ENCODE assay signal across 12 cellular contexts in genomic region chr18:77116201-77117080, GRCh38. TPM values are rescaled to one million over a fixed set of nuclear protein-coding genes. Genes with fewer than 3 reads are reported as not detected.
DNase-seq lines count a peak whose midpoint lies in the region; ATAC-seq and TF ChIP-seq lines count a peak whose summit lies in the region.
"Had no signal": no experiment of that assay in that cellular context is flagged by ENCODE, and none has a peak within 500 bp of the region (broad histone marks: within the 10 kb centered on the region; RNA-seq: fewer than 3 reads in every experiment).

No MANE protein-coding gene starts in this region.

- no peaks in the 10 kb centered on the region for H3K27me3 Mint-ChIP-seq in activated naive CD8-positive, alpha-beta T cell treated with anti-CD3 and anti-CD28 coated beads, Interleukin-2, amount 10 ng/mL, durations not matched to agents 7 days and 5 days
- no peaks in the 10 kb centered on the region for H3K27me3 Mint-ChIP-seq in naive thymus-derived CD8-positive, alpha-beta T cell

- peaks cover 47% of the 10 kb centered on the region for H3K4me1 Mint-ChIP-seq in activated naive CD8-positive, alpha-beta T cell treated with anti-CD3 and anti-CD28 coated beads, Interleukin-2, amount 10 ng/mL, durations not matched to agents 7 days and 5 days
- peaks cover 43 to 87% (median 85%) of the 10 kb centered on the region in 4 donors for H3K4me1 Mint-ChIP-seq in naive thymus-derived CD8-positive, alpha-beta T cell

- H3K27ac ChIP-seq in right cardiac atrium (ENCODE audit: low read length) (no peak overlapping the region), left ventricle myocardium inferior (replicated peaks) (no peak overlapping the region)

- no peak for ATAC-seq in right cardiac atrium
- ATAC-seq in Right ventricle myocardium inferior: no peak
- ATAC-seq in activated naive CD8-positive, alpha-beta T cell treated with anti-CD3 and anti-CD28 coated beads, Interleukin-2, amount 10 ng/mL, durations not matched to agents 7 days and 5 days (ENCODE audit: low read depth): no peak
- ATAC-seq in naive thymus-derived CD8-positive, alpha-beta T cell: no peak

- WGBS in right cardiac atrium: 91% methylated on average over 18 of the region's 18 CpGs

- no peaks in the 10 kb centered on the region for H3K9me3 ChIP-seq in right cardiac atrium (ENCODE audit: control insufficient read depth, low read length)
- H3K9me3 ChIP-seq in left ventricle myocardium inferior (replicated peaks): no peaks in the 10 kb centered on the region
- H3K9me3 ChIP-seq: ascending aorta had no signal

- TF ChIP-seq CTCF in left ventricle myocardium inferior (IDR thresholded peaks at IDR 0.05; ENCODE audit: borderline replicate concordance): no peak
- no peak for TF ChIP-seq CTCF in foreskin fibroblast (IDR thresholded peaks at IDR 0.05; ENCODE audit: low read depth, low read length)

- H3K4me3 ChIP-seq in right cardiac atrium (ENCODE audit: low read length): no peak overlapping the region
- H3K4me3 ChIP-seq in left ventricle myocardium inferior: no peak overlapping the region
- H3K4me3 ChIP-seq in foreskin fibroblast (ENCODE audit: low read depth in 1 of 2, low read length in 2 of 2): no peak overlapping the region
- H3K4me3 ChIP-seq: ascending aorta had no signal

- DNase-seq in right cardiac atrium: peak in 2 of 3 donors; percentile 9 to 21
- no peak for DNase-seq in Right ventricle myocardium inferior (ENCODE audit: missing footprints)
- no peak for DNase-seq in activated naive CD8-positive, alpha-beta T cell treated with anti-CD3 and anti-CD28 coated beads, Interleukin-2, amount 10 ng/mL, durations not matched to agents 7 days and 5 days
- DNase-seq in naive thymus-derived CD8-positive, alpha-beta T cell: no peak
- no peak for DNase-seq in amniotic stem cell (lab: John Stamatoyannopoulos, UW)
- DNase-seq in NCI-H2081 (lab: John Stamatoyannopoulos, UW): no peak
- no peak for DNase-seq in left ventricle myocardium inferior
- DNase-seq in foreskin fibroblast: no peak
- DNase-seq: GOT3, NCI-H345 had no signal

- H3K4me1 ChIP-seq in right cardiac atrium (ENCODE audit: control insufficient read depth, insufficient read depth, low read length) (peaks cover 12% of the 10 kb centered on the region), left ventricle myocardium inferior (peaks cover 42% of the 10 kb centered on the region)

- intact Hi-C loops in right cardiac atrium (cut with DNase I) (no loop called here), Right ventricle myocardium inferior (cut with DNase I) (no loop called here), left ventricle myocardium inferior (cut with micrococcal nuclease) (no loop called here)

- H3K27ac Mint-ChIP-seq in activated naive CD8-positive, alpha-beta T cell treated with anti-CD3 and anti-CD28 coated beads, Interleukin-2, amount 10 ng/mL, durations not matched to agents 7 days and 5 days: peak overlapping the region; percentile 54
- peak overlapping the region; percentile 39 to 90 (median 78) for H3K27ac Mint-ChIP-seq in naive thymus-derived CD8-positive, alpha-beta T cell

- H3K27me3 ChIP-seq in right cardiac atrium (ENCODE audit: control insufficient read depth, insufficient read depth) (no peaks in the 10 kb centered on the region), left ventricle myocardium inferior (ENCODE audit: low read depth) (no peaks in the 10 kb centered on the region)
- H3K27me3 ChIP-seq: ascending aorta had no signal

- POLR2A ChIA-PET in activated naive CD8-positive, alpha-beta T cell treated with anti-CD3 and anti-CD28 coated beads, Interleukin-2, amount 10 ng/mL, durations not matched to agents 7 days and 5 days (lab: Charles Lee): interaction anchor here (1.6 kb wide), 1 partner anchor 19 kb away, joined by 4 read pairs; no protein-coding TSS in a partner anchor
- POLR2A ChIA-PET in naive thymus-derived CD8-positive, alpha-beta T cell (lab: Charles Lee): interaction anchor here (0.5 to 0.7 kb wide), 2 partner anchors 10 to 65 kb away, joined by 3 read pairs; no protein-coding TSS in a partner anchor

- H3K9me3 Mint-ChIP-seq in activated naive CD8-positive, alpha-beta T cell treated with anti-CD3 and anti-CD28 coated beads, Interleukin-2, amount 10 ng/mL, durations not matched to agents 7 days and 5 days: peaks cover 2% of the 10 kb centered on the region
- H3K9me3 Mint-ChIP-seq in naive thymus-derived CD8-positive, alpha-beta T cell: no peaks in the 10 kb centered on the region

- H3K4me3 Mint-ChIP-seq in activated naive CD8-positive, alpha-beta T cell treated with anti-CD3 and anti-CD28 coated beads, Interleukin-2, amount 10 ng/mL, durations not matched to agents 7 days and 5 days: no peak overlapping the region
- peak overlapping the region in 3 of 10 donors; percentile 15 to 67 (median 28) for H3K4me3 Mint-ChIP-seq in naive thymus-derived CD8-positive, alpha-beta T cell

- peaks cover 41% of the 10 kb centered on the region for H3K36me3 Mint-ChIP-seq in activated naive CD8-positive, alpha-beta T cell treated with anti-CD3 and anti-CD28 coated beads, Interleukin-2, amount 10 ng/mL, durations not matched to agents 7 days and 5 days
- H3K36me3 Mint-ChIP-seq in naive thymus-derived CD8-positive, alpha-beta T cell: peaks cover 0 to 35% (median 2%) of the 10 kb centered on the region in 3 donors

- H3K36me3 ChIP-seq in left ventricle myocardium inferior: no peaks in the 10 kb centered on the region
- H3K36me3 ChIP-seq: ascending aorta had no signal

RNA-seq across cellular contexts. Expression of gene MBP, which starts 16.1 kb away (rescaled TPM):
- total RNA-seq in right cardiac atrium (10 to 100 TPM; 14.6 to 26.4 (median 19.6) TPM), Right ventricle myocardium inferior (34.9 TPM), left ventricle myocardium inferior (35.0 TPM)
- polyA plus RNA-seq in right cardiac atrium: 10.5 TPM
- total RNA-seq in activated naive CD8-positive, alpha-beta T cell treated with anti-CD3 and anti-CD28 coated beads, Interleukin-2, amount 10 ng/mL, durations not matched to agents 7 days and 5 days: 100 to 1,000 TPM; 138 to 148 TPM
- 100 to 1,000 TPM in 1 of 2 experiments, 10 to 100 TPM in 1; 99.9 to 108 TPM for total RNA-seq in naive thymus-derived CD8-positive, alpha-beta T cell
- polyA plus RNA-seq in naive thymus-derived CD8-positive, alpha-beta T cell: 100 to 1,000 TPM in 2 of 3 donors, 10 to 100 TPM in 1; 89.2 to 148 (median 105) TPM
- total RNA-seq: Daoy had no signal

Comparison
In these comparisons a context has a peak if more than half of its experiments do, and no peak if none do; other contexts are left out.
1. DNase-seq: peak in right cardiac atrium (2 of 3); none in Right ventricle myocardium inferior (single experiment), activated naive CD8-positive, alpha-beta T cell treated with anti-CD3 and anti-CD28 coated beads, Interleukin-2, amount 10 ng/mL, durations not matched to agents 7 days and 5 days (single experiment), naive thymus-derived CD8-positive, alpha-beta T cell (0 of 10), amniotic stem cell (single experiment), NCI-H2081 (0 of 2), left ventricle myocardium inferior (single experiment) and foreskin fibroblast (0 of 2).